26 cellular contexts compared by ENCODE assay signal in genomic region chr9:114678847-114679246, GRCh38. TPM values are rescaled to one million over a fixed set of nuclear protein-coding genes. Genes with fewer than 3 reads are reported as not detected.
"Had no signal": no experiment of that assay in that cellular context is flagged by ENCODE, and none has a peak within 500 bp of the region (broad histone marks: within the 10 kb centered on the region; RNA-seq: fewer than 3 reads in every experiment).

No MANE protein-coding gene starts in this region.

- H3K27me3 ChIP-seq: right atrium auricular region had no signal

- H3K4me3 Mint-ChIP-seq: activated naive CD4-positive, alpha-beta T cell treated with anti-CD3 and anti-CD28 coated beads for 36 hours; activated T-cell treated with anti-CD3 and anti-CD28 coated beads, Interleukin-2, amount 50 U/mL, for 4 hours; endodermal cell; immature natural killer cell; stimulated activated naive CD8-positive, alpha-beta T cell treated with anti-CD3 and anti-CD28 coated beads, Interleukin-15, amount 100 ng/mL, for 72 hours had no signal

- H3K36me3 ChIP-seq: adrenal gland, gastroesophageal sphincter, heart right ventricle, left ventricle myocardium inferior, prostate gland, right atrium auricular region had no signal

- H3K27ac ChIP-seq: adrenal gland, gastroesophageal sphincter, heart right ventricle, left ventricle myocardium inferior, prostate gland, right atrium auricular region had no signal

- H3K4me3 ChIP-seq: adrenal gland, gastroesophageal sphincter, heart right ventricle, left ventricle myocardium inferior, prostate gland, right atrium auricular region had no signal

- H3K4me1 ChIP-seq: adrenal gland, gastroesophageal sphincter, left ventricle myocardium inferior, prostate gland, right atrium auricular region had no signal

- H3K9me3 ChIP-seq: adrenal gland, gastroesophageal sphincter, heart right ventricle, left ventricle myocardium inferior, prostate gland, right atrium auricular region had no signal

- H3K27ac Mint-ChIP-seq: activated naive CD4-positive, alpha-beta T cell treated with anti-CD3 and anti-CD28 coated beads for 36 hours; endodermal cell; immature natural killer cell; stimulated activated naive CD8-positive, alpha-beta T cell treated with anti-CD3 and anti-CD28 coated beads, Interleukin-15, amount 100 ng/mL, for 72 hours had no signal

- ATAC-seq: activated T-cell treated with anti-CD3 and anti-CD28 coated beads, Interleukin-2, amount 50 U/mL, for 4 hours; gastroesophageal sphincter; heart right ventricle; stimulated activated naive CD8-positive, alpha-beta T cell treated with anti-CD3 and anti-CD28 coated beads, Interleukin-15, amount 100 ng/mL, for 72 hours had no signal

- DNase-seq: activated CD4-positive, alpha-beta T cell treated with anti-CD3 and anti-CD28 coated beads, Interleukin-2, amount 50 U/mL, for 1 hour; activated CD8-positive, alpha-beta memory T cell treated with anti-CD3 and anti-CD28 coated beads, Interleukin-2, amount 50 U/mL, for 4 hours; activated naive CD4-positive, alpha-beta T cell treated with anti-CD3 and anti-CD28 coated beads for 36 hours; activated T-cell treated with anti-CD3 and anti-CD28 coated beads, Interleukin-2, amount 50 U/mL, for 4 hours; adrenal gland; heart right ventricle; immature natural killer cell; kidney glomerular epithelial cell; left ventricle myocardium inferior; mammary epithelial cell; stimulated activated naive CD8-positive, alpha-beta T cell treated with anti-CD3 and anti-CD28 coated beads, Interleukin-15, amount 100 ng/mL, for 72 hours; T-helper 1 cell; T-helper 9 cell; trophoblast cell had no signal

- H3K9me3 Mint-ChIP-seq: activated naive CD4-positive, alpha-beta T cell treated with anti-CD3 and anti-CD28 coated beads for 36 hours; activated T-cell treated with anti-CD3 and anti-CD28 coated beads, Interleukin-2, amount 50 U/mL, for 4 hours; endodermal cell; immature natural killer cell had no signal

RNA-seq across cellular contexts. Expression of gene TEX48, which starts 3.1 kb away (rescaled TPM):
- total RNA-seq: activated naive CD4-positive, alpha-beta T cell treated with anti-CD3 and anti-CD28 coated beads for 36 hours; adrenal gland; cardiac septum; dermis microvascular lymphatic vessel endothelial cell; endodermal cell; epithelial cell of proximal tubule; gastroesophageal sphincter; heart right ventricle; left ventricle myocardium inferior; mammary epithelial cell; mononuclear cell; omental fat pad; prostate gland; right atrium auricular region; skeletal muscle tissue; temporal lobe had no signal
- polyA plus RNA-seq: adrenal gland, heart right ventricle, immature natural killer cell, mammary epithelial cell, neural cell had no signal

RNA-seq across cellular contexts. Expression of gene TEX53, which starts 21.2 kb away (rescaled TPM):
- total RNA-seq: activated naive CD4-positive, alpha-beta T cell treated with anti-CD3 and anti-CD28 coated beads for 36 hours; activated T-cell treated with anti-CD3 and anti-CD28 coated beads, Interleukin-2, amount 50 U/mL, for 4 hours; adrenal gland; cardiac septum; dermis microvascular lymphatic vessel endothelial cell; endodermal cell; epithelial cell of proximal tubule; gastroesophageal sphincter; heart right ventricle; left ventricle myocardium inferior; mammary epithelial cell; mononuclear cell; omental fat pad; prostate gland; right atrium auricular region; skeletal muscle tissue; temporal lobe had no signal
- polyA plus RNA-seq: adrenal gland, heart right ventricle, immature natural killer cell, mammary epithelial cell, neural cell had no signal
